Comparison of ENCODE assay signal across 23 cellular contexts in genomic region chr12:29799591-29799990, GRCh38. TPM values are rescaled to one million over a fixed set of nuclear protein-coding genes. Genes with fewer than 3 reads are reported as not detected.
DNase-seq lines count a peak whose midpoint lies in the region; ATAC-seq, FAIRE-seq and TF ChIP-seq lines count a peak whose summit lies in the region.
"Had no signal": no experiment of that assay in that cellular context is flagged by ENCODE, and none has a peak within 500 bp of the region (broad histone marks: within the 10 kb centered on the region; RNA-seq: fewer than 3 reads in every experiment).

No MANE protein-coding gene starts in this region.

- H3K4me3 ChIP-seq in IMR-90 (ENCODE audit: insufficient read depth, low read depth, low read length) = no peak overlapping the region
- no peak overlapping the region for H3K4me3 ChIP-seq in astrocyte (ENCODE audit: insufficient read depth, low read depth, low read length)
- H3K4me3 ChIP-seq: BLaER1 treated with 17β-estradiol and CSF1 and Interleukin-3, amounts not matched to agents 10 nM and 100 nM; GM12878; SJCRH30 had no signal

- H3K9ac ChIP-seq in IMR-90 (ENCODE audit: low read depth, low read length) (no peak overlapping the region), astrocyte (ENCODE audit: low read length) (no peak overlapping the region)
- H3K9ac ChIP-seq: BLaER1 treated with 17β-estradiol and CSF1 and Interleukin-3, amounts not matched to agents 10 nM and 100 nM had no signal

- H2BK120ac ChIP-seq in IMR-90 (ENCODE audit: low read depth, low read length) = no peak overlapping the region

- no peaks in the 10 kb centered on the region for H3K79me1 ChIP-seq in IMR-90 (ENCODE audit: low read depth in 1 of 2, low read length in 2 of 2)

- no peaks in the 10 kb centered on the region for H4K20me1 ChIP-seq in IMR-90 (ENCODE audit: insufficient read depth, low read length)
- no peaks in the 10 kb centered on the region for H4K20me1 ChIP-seq in astrocyte (ENCODE audit: insufficient read depth, low read length)
- H4K20me1 ChIP-seq: BLaER1 treated with 17β-estradiol and CSF1 and Interleukin-3, amounts not matched to agents 10 nM and 100 nM had no signal

- no peak overlapping the region for H2AK5ac ChIP-seq in IMR-90 (ENCODE audit: low read depth, low read length)

- peaks cover 4% of the 10 kb centered on the region for H3K4me1 ChIP-seq in IMR-90 (ENCODE audit: control insufficient read depth, insufficient read depth, low read length)
- peaks cover 9% of the 10 kb centered on the region for H3K4me1 ChIP-seq in astrocyte (ENCODE audit: insufficient read depth, low read length)

- no peak overlapping the region for H2BK15ac ChIP-seq in IMR-90 (ENCODE audit: low read depth, low read length)

- peaks cover 16% of the 10 kb centered on the region for H3K4me1 Mint-ChIP-seq in astrocyte (ENCODE audit: low read depth, unreplicated experiment)
- H3K4me1 Mint-ChIP-seq in neural crest cell = peaks cover 26% of the 10 kb centered on the region
- H3K4me1 Mint-ChIP-seq: CD4-positive, alpha-beta memory T cell had no signal

- in situ Hi-C loops in IMR-90 (cut with MboI; ENCODE audit: low sequenced_read_pairs) = no loop called here

- no peak for FAIRE-seq in astrocyte (lab: Jason Lieb, UNC)
- FAIRE-seq: G401.6, GM12878 had no signal

- H2BK5ac ChIP-seq in IMR-90 (ENCODE audit: low read depth, low read length, poor library complexity, severe bottlenecking) = no peak overlapping the region

- no peak for TF ChIP-seq CTCF in IMR-90 (conservative IDR thresholded peaks at IDR 0.05; ENCODE audit: low read depth, low read length)
- TF ChIP-seq CTCF in astrocyte (IDR thresholded peaks at IDR 0.05; ENCODE audit: insufficient read depth, low read depth, low read length) = no peak
- TF ChIP-seq CTCF in neural crest cell (conservative IDR thresholded peaks at IDR 0.05) = no peak
- no peak for TF ChIP-seq CTCF in GM10266 (IDR thresholded peaks at IDR 0.05; ENCODE audit: control insufficient read depth, insufficient read depth, low read depth, missing control alignments)

- no peak overlapping the region for H2AFZ ChIP-seq in IMR-90 (replicated peaks; ENCODE audit: low read length, poor library complexity)
- no peak overlapping the region for H2AFZ ChIP-seq in astrocyte (ENCODE audit: low read depth, low read length)

- TF ChIP-seq POLR2A in IMR-90 (IDR thresholded peaks at IDR 0.05; ENCODE audit: low read depth, low read length) = no peak

- no peak overlapping the region for H3K18ac ChIP-seq in IMR-90 (ENCODE audit: low read depth, low read length)

- H3K27ac Mint-ChIP-seq in astrocyte (ENCODE audit: unreplicated experiment) (no peak overlapping the region), neural crest cell (ENCODE audit: unreplicated experiment) (peak overlapping the region; percentile 0)
- H3K27ac Mint-ChIP-seq: CD4-positive, alpha-beta memory T cell had no signal

- H3K9me1 ChIP-seq in IMR-90 (ENCODE audit: insufficient read depth, low read length) = no peaks in the 10 kb centered on the region

- intact Hi-C loops in IMR-90 (cut with micrococcal nuclease) = no loop called here

- H3K4me3 Mint-ChIP-seq in astrocyte (ENCODE audit: unreplicated experiment) (no peak overlapping the region), neural crest cell (no peak overlapping the region)

- no peak overlapping the region for H4K8ac ChIP-seq in IMR-90 (ENCODE audit: low read depth in 2 of 2, low read length in 2 of 2)

- H3K14ac ChIP-seq in IMR-90 (replicated peaks; ENCODE audit: low read depth, low read length) = no peak overlapping the region

- no peak overlapping the region for H3K56ac ChIP-seq in IMR-90 (ENCODE audit: extremely low read depth, insufficient read depth, low read length)

- H3K79me2 ChIP-seq in astrocyte (ENCODE audit: insufficient read depth, low read length) = no peaks in the 10 kb centered on the region

- H2AK9ac ChIP-seq in IMR-90 (replicated peaks; ENCODE audit: low read depth, low read length, poor library complexity) = no peak overlapping the region

- DNase-seq in IMR-90 = no peak
- peak; percentile 6 for DNase-seq in astrocyte (ENCODE audit: low read depth)
- DNase-seq in fibroblast of peridontal ligament (ENCODE audit: extremely low read depth) = peak; percentile 62
- no peak for DNase-seq in neural crest cell (ENCODE audit: low read depth, low spot score)
- no peak for DNase-seq in cerebellum (ENCODE audit: low spot score)
- no peak for DNase-seq in AG20443 (ENCODE audit: low spot score)
- no peak for DNase-seq in GM10266 (ENCODE audit: extremely low spot score)
- no peak for DNase-seq in glomerular visceral epithelial cell (ENCODE audit: extremely low spot score)
- DNase-seq: AML-193; CD4-positive, alpha-beta memory T cell; COR-L47; MM.1S; NCI-H2029; NCI-H446; NCI-H524 treated with DMSO at 0.1 percent for 48 hours; NCI-H774; NK-92 treated with Interleukin-12 subunit alpha and Interleukin-12 subunit beta, amount 100 ng/mL, for 24 hours; PC-3; SJCRH30 had no signal

- H3K27ac ChIP-seq in IMR-90 (ENCODE audit: insufficient read depth, low read length) = no peak overlapping the region
- H3K27ac ChIP-seq in astrocyte (ENCODE audit: low read depth, low read length) = no peak overlapping the region
- H3K27ac ChIP-seq: BLaER1 treated with 17β-estradiol and CSF1 and Interleukin-3, amounts not matched to agents 10 nM and 100 nM; SJCRH30 had no signal

- no TSS peak for BruUV-seq in IMR-90 (replicated peaks; lab: Mats Ljungman, UMichigan)

- CTCF ChIA-PET in IMR-90 (lab: Yijun Ruan, JAX) = no interaction called here

- TF ChIP-seq RAD21 in IMR-90 (IDR thresholded peaks at IDR 0.05; ENCODE audit: low read length) = no peak

- H3K4me2 ChIP-seq in IMR-90 (ENCODE audit: low read depth, low read length) = no peak overlapping the region
- no peak overlapping the region for H3K4me2 ChIP-seq in astrocyte (ENCODE audit: low read length)
- H3K4me2 ChIP-seq: BLaER1 treated with 17β-estradiol and CSF1 and Interleukin-3, amounts not matched to agents 10 nM and 100 nM had no signal

- H3K9me3 ChIP-seq in IMR-90 (ENCODE audit: control insufficient read depth, insufficient read depth, low read length) = no peaks in the 10 kb centered on the region
- H3K9me3 ChIP-seq in astrocyte (ENCODE audit: insufficient read depth, low read depth, low read length) = no peaks in the 10 kb centered on the region

- peaks cover 17% of the 10 kb centered on the region for H3K27me3 ChIP-seq in IMR-90 (ENCODE audit: control insufficient read depth, insufficient read depth, low read length)
- H3K27me3 ChIP-seq in astrocyte (ENCODE audit: insufficient read depth, low read length) = peaks cover 17% of the 10 kb centered on the region
- H3K27me3 ChIP-seq: BLaER1 treated with 17β-estradiol and CSF1 and Interleukin-3, amounts not matched to agents 10 nM and 100 nM; SJCRH30 had no signal

- H2BK20ac ChIP-seq in IMR-90 (ENCODE audit: low read depth, low read length) = no peak overlapping the region

- H3K27me3 Mint-ChIP-seq in astrocyte (ENCODE audit: low read depth, unreplicated experiment) (no peaks in the 10 kb centered on the region), neural crest cell (ENCODE audit: low read depth) (no peaks in the 10 kb centered on the region)

- no peak overlapping the region for H3K4ac ChIP-seq in IMR-90 (ENCODE audit: low read depth, low read length)

- no peak overlapping the region for H3K23ac ChIP-seq in IMR-90 (ENCODE audit: low read depth, low read length)

- H4K5ac ChIP-seq in IMR-90 (ENCODE audit: low read depth, low read length) = no peak overlapping the region

- H3K9me3 Mint-ChIP-seq in astrocyte (ENCODE audit: unreplicated experiment) = no peaks in the 10 kb centered on the region
- H3K9me3 Mint-ChIP-seq in neural crest cell = peaks cover 6% of the 10 kb centered on the region

- dilution Hi-C loops in IMR-90 (cut with HindIII; ENCODE audit: low sequenced_read_pairs, unreplicated experiment) = no loop called here

- H4K91ac ChIP-seq in IMR-90 (ENCODE audit: insufficient read depth, low read depth, low read length) = no peak overlapping the region

- POLR2A ChIA-PET in IMR-90 (lab: Charles Lee; ENCODE audit: unreplicated experiment) = no interaction called here

- H3K36me3 Mint-ChIP-seq in astrocyte (ENCODE audit: low read depth, unreplicated experiment) (no peaks in the 10 kb centered on the region), neural crest cell (ENCODE audit: low read depth) (peaks cover 9% of the 10 kb centered on the region)
- H3K36me3 Mint-ChIP-seq: CD4-positive, alpha-beta memory T cell had no signal

- peak; percentile 21; the same call in 1 of the 2 replicates for ATAC-seq in IMR-90 (ENCODE audit: low read depth)
- ATAC-seq: GM12878, HCT116, PC-3 had no signal

- H3K36me3 ChIP-seq in IMR-90 (ENCODE audit: control insufficient read depth, insufficient read depth, low read length) (no peaks in the 10 kb centered on the region), astrocyte (ENCODE audit: insufficient read depth, low read length) (no peaks in the 10 kb centered on the region)
- H3K36me3 ChIP-seq: BLaER1 treated with 17β-estradiol and CSF1 and Interleukin-3, amounts not matched to agents 10 nM and 100 nM; SJCRH30 had no signal

TF ChIP-seq in IMR-90, 13 proteins besides CTCF, POLR2A, EP300 and RAD21:
- TF ChIP-seq, protein P1, sequence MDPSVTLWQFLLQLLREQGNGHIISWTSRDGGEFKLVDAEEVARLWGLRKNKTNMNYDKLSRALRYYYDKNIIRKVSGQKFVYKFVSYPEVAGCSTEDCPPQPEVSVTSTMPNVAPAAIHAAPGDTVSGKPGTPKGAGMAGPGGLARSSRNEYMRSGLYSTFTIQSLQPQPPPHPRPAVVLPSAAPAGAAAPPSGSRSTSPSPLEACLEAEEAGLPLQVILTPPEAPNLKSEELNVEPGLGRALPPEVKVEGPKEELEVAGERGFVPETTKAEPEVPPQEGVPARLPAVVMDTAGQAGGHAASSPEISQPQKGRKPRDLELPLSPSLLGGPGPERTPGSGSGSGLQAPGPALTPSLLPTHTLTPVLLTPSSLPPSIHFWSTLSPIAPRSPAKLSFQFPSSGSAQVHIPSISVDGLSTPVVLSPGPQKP (IDR thresholded peaks at IDR 0.05; ENCODE audit: borderline replicate concordance, low read depth, low read length) = no peak
- no peak for TF ChIP-seq MXI1 (IDR thresholded peaks at IDR 0.05; ENCODE audit: borderline replicate concordance, low read depth, low read length)
- no peak for TF ChIP-seq NFE2L2 (IDR thresholded peaks at IDR 0.05; ENCODE audit: low read depth, low read length)
- no peak for TF ChIP-seq CHD1 (IDR thresholded peaks at IDR 0.05; ENCODE audit: low read depth, low read length)
- TF ChIP-seq SMC3 (IDR thresholded peaks at IDR 0.05; ENCODE audit: low read depth, low read length) = no peak
- TF ChIP-seq FOS (IDR thresholded peaks at IDR 0.05; ENCODE audit: low read depth, low read length) = no peak
- TF ChIP-seq CEBPB (IDR thresholded peaks at IDR 0.05; ENCODE audit: low read depth, low read length) = no peak
- no peak for TF ChIP-seq RFX5 (IDR thresholded peaks at IDR 0.05; ENCODE audit: low read depth, low read length)
- TF ChIP-seq BHLHE40 (IDR thresholded peaks at IDR 0.05; ENCODE audit: low read depth, low read length) = no peak

RNA-seq across cellular contexts. Expression of gene TMTC1, which starts 15.8 kb away (rescaled TPM):
- total RNA-seq in IMR-90 (2012; rRNA removed) (31.9 and 36.4 TPM in 2 replicates), astrocyte (4.7 and 5.0 TPM in 2 replicates), neural crest cell (13.1 and 13.2 TPM in 2 replicates), cerebellum (13.9 TPM)
- polyA plus RNA-seq in IMR-90 (2012; rRNA removed) = 10.6 and 12.5 TPM in 2 replicates
- polyA plus RNA-seq in IMR-90 (2012; cell fraction: cytosol; rRNA removed) = 6.4 and 7.7 TPM in 2 replicates
- polyA plus RNA-seq in IMR-90 (2012; cell fraction: nucleus; rRNA removed; ENCODE audit: low replicate concordance) = 4.2 and 12.2 TPM in 2 replicates
- total RNA-seq: CD4-positive, alpha-beta memory T cell had no signal
- polyA plus RNA-seq: CD4-positive, alpha-beta memory T cell had no signal

Comparison
In these comparisons a context has a peak if more than half of its experiments do, and no peak if none do; other contexts are left out.
1. DNase-seq: peak in astrocyte (single experiment) and fibroblast of peridontal ligament (single experiment); none in IMR-90 (single experiment), neural crest cell (single experiment), cerebellum (single experiment), AG20443 (single experiment), GM10266 (single experiment) and glomerular visceral epithelial cell (single experiment).